Comparison of ENCODE assay signal across 8 cellular contexts in the genomic region with DNA sequence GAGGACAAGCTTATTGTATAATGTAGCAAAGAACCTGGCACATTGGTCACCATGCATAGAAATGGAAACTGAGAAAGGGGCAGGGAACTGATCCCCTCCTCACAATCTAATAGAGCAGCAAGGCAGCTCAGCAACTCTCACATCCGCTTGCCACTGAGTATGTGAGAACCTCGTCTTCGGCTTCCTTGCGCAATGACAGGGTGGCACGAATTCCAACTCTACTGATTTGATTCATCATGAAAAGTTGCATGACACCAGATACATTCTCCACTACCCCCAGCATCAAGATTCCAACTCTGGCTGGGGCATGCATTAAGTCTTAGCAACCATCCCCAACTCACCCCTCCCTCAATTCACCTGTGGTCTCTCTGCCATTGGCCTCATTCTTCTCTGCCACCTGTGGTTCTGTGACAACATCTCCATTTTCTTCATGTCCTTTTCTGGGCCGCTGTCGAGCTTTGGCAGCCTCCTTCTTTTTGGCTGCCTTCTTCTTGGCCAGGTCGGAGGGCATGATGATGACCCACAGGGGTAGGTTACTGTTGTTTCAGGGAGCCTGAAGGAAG. TPM values are rescaled to one million over a fixed set of nuclear protein-coding genes. Genes with fewer than 3 reads are reported as not detected.
A peak's percentile ranks its signal among the peaks of the same experiment; 100 is the strongest.
DNase-seq lines count a peak whose midpoint lies in the region; ATAC-seq and TF ChIP-seq lines count a peak whose summit lies in the region.

No MANE protein-coding gene starts in this region.

- no peak for TF ChIP-seq POLR2A in breast epithelium (IDR thresholded peaks at IDR 0.05)

- CTCF ChIA-PET in AG04450 (lab: Charles Lee) = interaction anchor here (0.9 to 8.4 kb wide), 3 partner anchors 18 to 115 kb away, joined by 3 to 64 read pairs (median 6); no protein-coding TSS in a partner anchor

- H2AFZ ChIP-seq in KMS-11 (ENCODE audit: low read depth) = 0 out of 2 replicates have a peak overlapping the region, but pooled peaks have one; percentile 67

- ATAC-seq in HG03354 (IDR thresholded peaks at IDR 0.05; ENCODE audit: poor library complexity, severe bottlenecking, unreplicated experiment) = no peak

- H3K9ac ChIP-seq in KMS-11 (peak overlapping the region; percentile 52; the same call in 1 of the 2 replicates), muscle layer of colon (ENCODE audit: low read length) (peak overlapping the region; percentile 65)

- H3K9me3 ChIP-seq in AG04450 (ENCODE audit: control insufficient read depth, insufficient read depth, low read length) = no peaks in the 10 kb centered on the region
- H3K9me3 ChIP-seq in breast epithelium = no peaks in the 10 kb centered on the region
- H3K9me3 ChIP-seq in muscle layer of colon (ENCODE audit: low read length) = no peaks in the 10 kb centered on the region

- H3K27me3 ChIP-seq in AG04450 (ENCODE audit: control insufficient read depth, insufficient read depth, low read length) = no peaks in the 10 kb centered on the region
- no peaks in the 10 kb centered on the region for H3K27me3 ChIP-seq in KMS-11 (ENCODE audit: insufficient read depth, low read depth)
- H3K27me3 ChIP-seq in breast epithelium = no peaks in the 10 kb centered on the region
- H3K27me3 ChIP-seq in muscle layer of colon (ENCODE audit: control insufficient read depth in 1 of 2, insufficient read depth in 2 of 2, low read length in 2 of 2) = no peaks in the 10 kb centered on the region

- H3K4me2 ChIP-seq in KMS-11 = peak overlapping the region; percentile 97

- H3K27ac ChIP-seq in AG04450 (ENCODE audit: low read depth, low read length) = no peak overlapping the region
- no peak overlapping the region for H3K27ac ChIP-seq in KMS-11
- H3K27ac ChIP-seq in breast epithelium = no peak overlapping the region
- no peak overlapping the region for H3K27ac ChIP-seq in muscle layer of colon (ENCODE audit: low read depth, low read length)

- H3K4me1 ChIP-seq in KMS-11 (ENCODE audit: low read depth, poor library complexity, severe bottlenecking) = peaks cover 22% of the 10 kb centered on the region
- peaks cover 0 to 10% of the 10 kb centered on the region in 2 donors for H3K4me1 ChIP-seq in breast epithelium
- peaks cover 21% of the 10 kb centered on the region for H3K4me1 ChIP-seq in muscle layer of colon (ENCODE audit: insufficient read depth, low read length)

- H3K4me3 ChIP-seq in AG04450 (ENCODE audit: low read depth, low read length) (peak overlapping the region; percentile 91), KMS-11 (IDR thresholded peaks at IDR 0.05; ENCODE audit: insufficient read depth, low read depth, low read length) (peak overlapping the region; percentile 29), breast epithelium (peak overlapping the region; percentile 71 to 83 (median 76)), muscle layer of colon (ENCODE audit: low read depth in 1 of 2, low read length in 2 of 2) (peak overlapping the region; percentile 85 to 92)

- no peak for DNase-seq in AG04450 (ENCODE audit: low read depth, low spot score)
- DNase-seq in breast epithelium (ENCODE audit: low spot score in 2 of 2) = no peak
- DNase-seq in HK-2 (ENCODE audit: unreplicated experiment) = no peak
- no peak for DNase-seq in foreskin melanocyte
- no peak for DNase-seq in NCI-H774 (lab: John Stamatoyannopoulos, UW)

- H4K20me1 ChIP-seq in KMS-11 (ENCODE audit: insufficient read depth) = no peaks in the 10 kb centered on the region

- H3K79me2 ChIP-seq in KMS-11 (ENCODE audit: insufficient read depth, low read depth) = peaks cover 21% of the 10 kb centered on the region

- POLR2A ChIA-PET in AG04450 (lab: Yijun Ruan, JAX) = no interaction called here

- intact Hi-C loops in breast epithelium (cut with DNase I; ENCODE audit: low total_unique reads) = no loop called here

- peaks cover 21% of the 10 kb centered on the region; the same call in 1 of the 2 replicates for H3K36me3 ChIP-seq in KMS-11 (ENCODE audit: insufficient read depth)
- H3K36me3 ChIP-seq in breast epithelium = peaks cover 7% of the 10 kb centered on the region
- peaks cover 29% of the 10 kb centered on the region for H3K36me3 ChIP-seq in muscle layer of colon (ENCODE audit: insufficient read depth, low read length)

- TF ChIP-seq CTCF in AG04450 (IDR thresholded peaks at IDR 0.05; ENCODE audit: low read depth, low read length) = no peak
- no peak for TF ChIP-seq CTCF in KMS-11 (conservative IDR thresholded peaks at IDR 0.05; ENCODE audit: low read depth, low read length)
- no peak for TF ChIP-seq CTCF in breast epithelium (IDR thresholded peaks at IDR 0.05)

RNA-seq across cellular contexts. Expression of gene ABCF2, which starts 1.0 kb away (rescaled TPM):
- polyA plus RNA-seq in AG04450 (2011; rRNA removed) = 31.0 and 39.0 TPM in 2 replicates
- 39.7 and 41.6 TPM in 2 replicates for polyA minus RNA-seq in AG04450 (2011; rRNA and poly(A)+ RNA removed)
- 10 to 100 TPM; 35.6 to 58.7 (median 42.2) TPM for total RNA-seq in breast epithelium

RNA-seq across cellular contexts. Expression of gene CHPF2, which starts 6.3 kb away (rescaled TPM):
- polyA plus RNA-seq in AG04450 (2011; rRNA removed) = 32.9 and 42.2 TPM in 2 replicates
- polyA minus RNA-seq in AG04450 (2011; rRNA and poly(A)+ RNA removed) = 37.7 and 51.9 TPM in 2 replicates
- 10 to 100 TPM; 24.5 to 40.6 (median 38.3) TPM for total RNA-seq in breast epithelium

RNA-seq across cellular contexts. Expression of gene H2BK1, which starts 15.7 kb away (rescaled TPM):
- not detected in 2 replicates for polyA plus RNA-seq in AG04450 (2011; rRNA removed)
- polyA minus RNA-seq in AG04450 (2011; rRNA and poly(A)+ RNA removed) = not detected in 2 replicates
- total RNA-seq in breast epithelium = not detected

RNA-seq across cellular contexts. Expression of gene SMARCD3, which starts 22.5 kb away (rescaled TPM):
- polyA plus RNA-seq in AG04450 (2011; rRNA removed) = 39.2 and 47.7 TPM in 2 replicates
- polyA minus RNA-seq in AG04450 (2011; rRNA and poly(A)+ RNA removed) = 29.9 and 40.9 TPM in 2 replicates
- total RNA-seq in breast epithelium = 10 to 100 TPM; 21.3 to 69.5 (median 43.5) TPM

RNA-seq across cellular contexts. Expression of gene ASB10, which starts 39.0 kb away (rescaled TPM):
- polyA plus RNA-seq in AG04450 (2011; rRNA removed) = not detected in 2 replicates
- not detected in 2 replicates for polyA minus RNA-seq in AG04450 (2011; rRNA and poly(A)+ RNA removed)
- not detected for total RNA-seq in breast epithelium

Comparison
In these comparisons a context has a peak if more than half of its experiments do, and no peak if none do; other contexts are left out.
1. H3K4me3 ChIP-seq: peak in every context shown above with its lines; median percentile 91 in AG04450; 88 in muscle layer of colon; 76 in breast epithelium; 29 in KMS-11.